In the genomic region with DNA sequence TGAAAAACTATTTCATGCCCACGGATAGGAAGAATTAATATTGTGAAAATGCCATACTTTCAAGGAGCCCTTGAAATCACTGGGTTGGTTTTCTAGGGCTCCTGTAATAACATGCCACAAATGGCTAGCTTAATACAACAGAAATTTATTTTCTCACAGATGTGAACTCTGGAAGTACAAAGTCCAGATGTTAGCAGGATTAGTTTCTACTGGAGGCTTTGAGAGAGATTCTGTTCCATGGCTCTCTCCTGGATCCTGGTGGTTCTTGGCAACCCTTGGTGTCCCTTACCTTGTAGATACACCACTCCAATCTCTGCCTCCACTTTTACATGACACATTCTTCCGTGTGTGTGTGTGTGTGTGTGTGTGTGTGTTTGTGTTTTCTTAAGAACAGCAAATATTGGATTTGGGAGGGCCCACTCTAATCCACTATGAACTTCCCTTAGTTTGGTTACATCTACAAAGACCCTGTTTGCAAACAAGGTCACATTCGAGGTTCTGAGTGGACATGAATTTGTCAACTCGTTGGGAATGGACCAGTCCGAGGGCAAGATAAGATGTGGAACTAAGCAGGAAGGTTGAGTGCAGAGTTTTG, we compare ENCODE assay signal across 10 cellular contexts.
"Had no signal": no experiment of that assay in that cellular context is flagged by ENCODE, and none has a peak within 500 bp of the region (broad histone marks: within the 10 kb centered on the region; RNA-seq: fewer than 3 reads in every experiment).

No MANE protein-coding gene starts in this region.

- H3K27ac ChIP-seq: HL-60 had no signal

- H3K4me3 ChIP-seq: GM23338, K562 had no signal

- FAIRE-seq: H1, H54, K562 had no signal

- H3K4me2 ChIP-seq: GM23338 had no signal

- DNase-seq: H9, HFFc6, IMR-90, KG1 had no signal

- H2AFZ ChIP-seq: GM23338 had no signal

- ATAC-seq: GM23338, HCT116, K562 had no signal
